In genomic region chr18:62183578-62184195, GRCh38 we compare ENCODE assay signal across 8 cellular contexts. TPM values are rescaled to one million over a fixed set of nuclear protein-coding genes. Genes with fewer than 3 reads are reported as not detected.
DNase-seq lines count a peak whose midpoint lies in the region; ATAC-seq and TF ChIP-seq lines count a peak whose summit lies in the region.

No MANE protein-coding gene starts in this region.

- H3K27ac ChIP-seq in Peyer's patch (no peak overlapping the region), right lobe of liver (no peak overlapping the region), testis (no peak overlapping the region)

- intact Hi-C loops in right lobe of liver (cut with DNase I) (no loop called here), testis (cut with DNase I; ENCODE audit: low total_unique reads) (loop anchor here (10.0 kb wide), 2 partner anchors 61 to 401 kb away; no protein-coding TSS in a partner anchor)

- 0% methylated on average over 2 of the region's 2 CpGs for WGBS in right lobe of liver (ENCODE audit: insufficient coverage, low coverage, low lambda C conversion rate, missing lambda C conversion rate)
- WGBS in testis, 2 donors = 19 to 21% methylated on average over 2 of the region's 2 CpGs

- TF ChIP-seq CTCF in Peyer's patch (IDR thresholded peaks at IDR 0.05) (peak; percentile 84 to 98 (median 96)), right lobe of liver (IDR thresholded peaks at IDR 0.05) (peak; percentile 89 to 96 (median 96)), testis (IDR thresholded peaks at IDR 0.05) (peak; percentile 78 to 99 (median 81))

- H3K9me3 ChIP-seq in Peyer's patch (no peaks in the 10 kb centered on the region), right lobe of liver (no peaks in the 10 kb centered on the region), testis (no peaks in the 10 kb centered on the region)

- H3K4me1 ChIP-seq in Peyer's patch = peaks cover 0 to 3% (median 0%) of the 10 kb centered on the region in 4 donors
- H3K4me1 ChIP-seq in right lobe of liver = peaks cover 0 to 16% (median 5%) of the 10 kb centered on the region in 4 donors
- peaks cover 5% of the 10 kb centered on the region for H3K4me1 ChIP-seq in testis

- H3K27me3 ChIP-seq in Peyer's patch (no peaks in the 10 kb centered on the region), right lobe of liver (no peaks in the 10 kb centered on the region), testis (no peaks in the 10 kb centered on the region)

- ATAC-seq in right lobe of liver (no peak), HG02678 (IDR thresholded peaks at IDR 0.05; ENCODE audit: unreplicated experiment) (no peak)

- peak; percentile 73 for DNase-seq in DMS53 treated with DMSO at 0.1 percent for 48 hours (lab: John Stamatoyannopoulos, UW; ENCODE audit: unreplicated experiment)
- peak; percentile 30 for DNase-seq in HS-27A (ENCODE audit: low read depth)
- DNase-seq in Peyer's patch = no peak
- peak; percentile 10 for DNase-seq in brain pericyte (ENCODE audit: low read depth, low spot score)
- no peak for DNase-seq in right lobe of liver
- DNase-seq in testis = peak; percentile 29
- DNase-seq in occipital lobe (lab: John Stamatoyannopoulos, UW) = no peak

- TF ChIP-seq POLR2A in Peyer's patch (IDR thresholded peaks at IDR 0.05) = no peak
- no peak for TF ChIP-seq POLR2A in right lobe of liver (IDR thresholded peaks at IDR 0.05)
- TF ChIP-seq POLR2A in testis (IDR thresholded peaks at IDR 0.05) = no peak

- H3K4me3 ChIP-seq in Peyer's patch = no peak overlapping the region
- no peak overlapping the region for H3K4me3 ChIP-seq in right lobe of liver
- no peak overlapping the region for H3K4me3 ChIP-seq in testis

- H3K36me3 ChIP-seq in Peyer's patch (no peaks in the 10 kb centered on the region), right lobe of liver (no peaks in the 10 kb centered on the region), testis (ENCODE audit: low read depth, missing control alignments) (no peaks in the 10 kb centered on the region)

RNA-seq across cellular contexts. Expression of gene PIGN, which starts 3.2 kb away (rescaled TPM):
- total RNA-seq in Peyer's patch = 10 to 100 TPM; 35.4 to 49.2 (median 42.3) TPM
- 10 to 100 TPM in 5 of 6 experiments, 1 to 10 TPM in 1; 8.2 to 17.8 (median 13.0) TPM for total RNA-seq in right lobe of liver
- total RNA-seq in testis = 10 to 100 TPM; 30.6 TPM
- polyA plus RNA-seq in testis (ENCODE audit: insufficient read depth, low read depth, low replicate concordance) = 28.2 TPM
- total RNA-seq in occipital lobe = 56.8 TPM

RNA-seq across cellular contexts. Expression of gene RELCH, which starts 3.4 kb away (rescaled TPM):
- total RNA-seq in Peyer's patch (10 to 100 TPM; 51.1 to 71.6 (median 55.6) TPM), right lobe of liver (10 to 100 TPM in 5 of 6 experiments, 1 to 10 TPM in 1; 9.7 to 16.7 (median 11.5) TPM), testis (10 to 100 TPM; 27.2 to 41.6 TPM), occipital lobe (102 TPM)
- polyA plus RNA-seq in testis (ENCODE audit: insufficient read depth, low read depth, low replicate concordance) = 15.7 TPM

Comparison
In these comparisons a context has a peak if more than half of its experiments do, and no peak if none do; other contexts are left out.
1. DNase-seq: peak in DMS53 treated with DMSO at 0.1 percent for 48 hours (single experiment), HS-27A (single experiment), brain pericyte (single experiment) and testis (single experiment); none in Peyer's patch (0 of 3), right lobe of liver (0 of 3) and occipital lobe (single experiment).
2. Peak in every context shown above with its lines, with median percentiles within 50 percentile points of each other: CTCF ChIP-seq.